In the genomic region with DNA sequence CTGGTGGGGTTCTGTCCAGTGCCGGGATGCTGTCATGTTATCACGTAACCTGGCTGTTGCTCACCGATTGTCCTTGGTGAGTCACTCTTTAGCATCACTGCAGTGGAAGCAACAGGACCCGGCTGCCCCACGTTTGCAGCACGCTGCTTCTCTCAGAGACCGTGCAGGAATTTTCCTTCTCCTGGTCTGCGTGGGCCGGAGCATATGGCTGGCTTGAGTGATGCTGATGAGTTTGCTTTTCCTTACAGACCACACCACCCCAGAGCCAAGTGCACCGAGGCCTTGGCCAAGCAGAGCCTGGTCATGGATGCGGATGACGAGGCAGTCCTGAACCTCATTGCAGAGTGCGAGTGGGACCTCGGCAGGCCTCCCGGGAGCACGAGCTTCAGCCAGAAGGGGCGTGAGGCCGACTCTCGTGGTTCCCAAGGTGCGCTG, we compare ENCODE assay signal across 15 cellular contexts. TPM values are rescaled to one million over a fixed set of nuclear protein-coding genes. Genes with fewer than 3 reads are reported as not detected.
A peak's percentile ranks its signal among the peaks of the same experiment; 100 is the strongest.
DNase-seq lines count a peak whose midpoint lies in the region; FAIRE-seq and TF ChIP-seq lines count a peak whose summit lies in the region.
"Had no signal": no experiment of that assay in that cellular context is flagged by ENCODE, and none has a peak within 500 bp of the region (broad histone marks: within the 10 kb centered on the region; RNA-seq: fewer than 3 reads in every experiment).

No MANE protein-coding gene starts in this region.

- FAIRE-seq in GM12891 (lab: Jason Lieb, UNC): no peak
- FAIRE-seq: GM12878 had no signal

- H3K36me3 Mint-ChIP-seq in chondrocyte (ENCODE audit: low read depth): peaks cover 22% of the 10 kb centered on the region

- no peak overlapping the region for H3K4me3 Mint-ChIP-seq in chondrocyte (ENCODE audit: unreplicated experiment)
- H3K4me3 Mint-ChIP-seq: activated CD4-positive, alpha-beta T cell treated with anti-CD3 and anti-CD28 coated beads, Interleukin-2, amount 10 ng/mL, durations not matched to agents 7 days and 5 days; type B pancreatic cell had no signal

- H3K9me3 Mint-ChIP-seq in chondrocyte (ENCODE audit: low read depth): no peaks in the 10 kb centered on the region
- H3K9me3 Mint-ChIP-seq: activated CD4-positive, alpha-beta T cell treated with anti-CD3 and anti-CD28 coated beads, Interleukin-2, amount 10 ng/mL, durations not matched to agents 7 days and 5 days; type B pancreatic cell had no signal

- no peak for TF ChIP-seq CTCF in chondrocyte (IDR thresholded peaks at IDR 0.05)

- no peaks in the 10 kb centered on the region for H3K4me1 Mint-ChIP-seq in chondrocyte (ENCODE audit: low read depth)
- H3K4me1 Mint-ChIP-seq: activated CD4-positive, alpha-beta T cell treated with anti-CD3 and anti-CD28 coated beads, Interleukin-2, amount 10 ng/mL, durations not matched to agents 7 days and 5 days had no signal

- no peak for TF ChIP-seq POLR2A in GM12891 (IDR thresholded peaks at IDR 0.05; ENCODE audit: low read depth, low read length)

- DNase-seq in AG08396 (ENCODE audit: low spot score): peak; percentile 86
- peak; percentile 41 for DNase-seq in HuH-7 (ENCODE audit: low spot score)
- DNase-seq in chondrocyte (ENCODE audit: low spot score): peak; percentile 87
- DNase-seq in mesenteric fat pad (ENCODE audit: low spot score): peak; percentile 79
- DNase-seq in GM12891 (ENCODE audit: insufficient read length, low spot score): no peak
- no peak for DNase-seq in Ammon's horn (ENCODE audit: low spot score)
- no peak for DNase-seq in NCI-H1417 treated with DMSO at 0.1 percent for 48 hours (lab: John Stamatoyannopoulos, UW)
- no peak for DNase-seq in NCI-H1092 (lab: John Stamatoyannopoulos, UW)
- DNase-seq: activated CD4-positive, alpha-beta T cell treated with anti-CD3 and anti-CD28 coated beads, Interleukin-2, amount 10 ng/mL, durations not matched to agents 7 days and 5 days; DMS153; effector CD8-positive, alpha-beta T cell; NCI-H1694; T-helper 9 cell had no signal

- H3K27ac Mint-ChIP-seq in chondrocyte (ENCODE audit: unreplicated experiment): no peak overlapping the region
- H3K27ac Mint-ChIP-seq: activated CD4-positive, alpha-beta T cell treated with anti-CD3 and anti-CD28 coated beads, Interleukin-2, amount 10 ng/mL, durations not matched to agents 7 days and 5 days; type B pancreatic cell had no signal

- H3K27me3 Mint-ChIP-seq in chondrocyte (ENCODE audit: low read depth): no peaks in the 10 kb centered on the region
- H3K27me3 Mint-ChIP-seq: activated CD4-positive, alpha-beta T cell treated with anti-CD3 and anti-CD28 coated beads, Interleukin-2, amount 10 ng/mL, durations not matched to agents 7 days and 5 days; type B pancreatic cell had no signal

TF ChIP-seq in GM12891, 5 proteins besides CTCF, POLR2A, EP300 and RAD21:
- TF ChIP-seq SPI1 (IDR thresholded peaks at IDR 0.05; ENCODE audit: low read depth, low read length): no peak
- no peak for TF ChIP-seq PAX5 (IDR thresholded peaks at IDR 0.05; ENCODE audit: insufficient read depth, low read length, severe bottlenecking)
- no peak for TF ChIP-seq POLR2AphosphoS5 (IDR thresholded peaks at IDR 0.05; ENCODE audit: low read depth, low read length)

RNA-seq across cellular contexts. Expression of a gene that starts 21.4 kb away (rescaled TPM):
- 2.7 to 4.5 TPM (median 3.3 TPM) in 3 replicates for total RNA-seq in chondrocyte
- 2.0 TPM for total RNA-seq in mesenteric fat pad
- polyA plus RNA-seq in GM12891 (2012; ENCODE audit: low read depth, missing spikeins): 5.7 TPM

RNA-seq across cellular contexts. Expression of a gene that starts 59.6 kb away (rescaled TPM):
- total RNA-seq in chondrocyte (0.07 to 0.70 TPM (median 0.56 TPM) in 3 replicates), mesenteric fat pad (5.4 TPM)
- 0.09 TPM for polyA plus RNA-seq in GM12891 (2012; ENCODE audit: low read depth, missing spikeins)

Comparison
In these comparisons a context has a peak if more than half of its experiments do, and no peak if none do; other contexts are left out.
1. DNase-seq: peak in AG08396 (single experiment), HuH-7 (single experiment), chondrocyte (single experiment) and mesenteric fat pad (single experiment); none in GM12891 (single experiment), Ammon's horn (single experiment), NCI-H1417 treated with DMSO at 0.1 percent for 48 hours (single experiment) and NCI-H1092 (single experiment).